ENCODE assay signal across 8 cellular contexts in genomic region chr15:74995779-74996765, GRCh38. TPM values are rescaled to one million over a fixed set of nuclear protein-coding genes. Genes with fewer than 3 reads are reported as not detected.
DNase-seq lines count a peak whose midpoint lies in the region; ATAC-seq and TF ChIP-seq lines count a peak whose summit lies in the region.

No MANE protein-coding gene starts in this region.

- 11% methylated on average over 22 of the region's 42 CpGs for WGBS in esophagus muscularis mucosa

- no peak for ATAC-seq in HG03354 (IDR thresholded peaks at IDR 0.05; ENCODE audit: poor library complexity, severe bottlenecking, unreplicated experiment)

- no peak for TF ChIP-seq EP300 in esophagus muscularis mucosa (IDR thresholded peaks at IDR 0.05)

- no peak overlapping the region for H3K27ac ChIP-seq in SK-N-MC
- no peak overlapping the region for H3K27ac ChIP-seq in esophagus muscularis mucosa (replicated peaks in 1 of 4)
- H3K27ac ChIP-seq in neutrophil: no peak overlapping the region

- H3K4me3 ChIP-seq in SK-N-MC: peak overlapping the region; percentile 72
- H3K4me3 ChIP-seq in esophagus muscularis mucosa: peak overlapping the region; percentile 61 to 89 (median 66)
- peak overlapping the region; percentile 46 to 66 for H3K4me3 ChIP-seq in neutrophil (ENCODE audit: low read depth in 1 of 2, low read length in 1 of 2)

- H3K4me1 ChIP-seq in esophagus muscularis mucosa: peaks cover 8 to 27% (median 16%) of the 10 kb centered on the region in 4 donors
- peaks cover 8 to 10% of the 10 kb centered on the region in 2 experiments for H3K4me1 ChIP-seq in neutrophil (ENCODE audit: control insufficient read depth in 1 of 2, insufficient read depth in 1 of 2, low read depth in 1 of 2, low read length in 1 of 2)

- TF ChIP-seq CTCF in esophagus muscularis mucosa (IDR thresholded peaks at IDR 0.05) (no peak), neutrophil (IDR thresholded peaks at IDR 0.05) (no peak)

- TF ChIP-seq POLR2A in esophagus muscularis mucosa (IDR thresholded peaks at IDR 0.05; ENCODE audit: low read depth): no peak

- intact Hi-C loops in esophagus muscularis mucosa (cut with DNase I): no loop called here

- H3K27me3 ChIP-seq in esophagus muscularis mucosa: peaks cover 0 to 45% (median 3%) of the 10 kb centered on the region in 4 donors
- peaks cover 78% of the 10 kb centered on the region for H3K27me3 ChIP-seq in neutrophil

- H3K9ac ChIP-seq in SK-N-MC (ENCODE audit: insufficient read length): no peak overlapping the region

- DNase-seq in stimulated activated CD4-positive, alpha-beta T cell treated with anti-CD3 and anti-CD28 coated beads, Interleukin-15, amount 100 ng/mL, for 24 hours: peak; percentile 7
- no peak for DNase-seq in stimulated activated CD4-positive, alpha-beta T cell treated with anti-CD3 and anti-CD28 coated beads, Interleukin-4, amount 100 ng/mL, for 4 hours
- DNase-seq in SK-N-MC (ENCODE audit: low read depth, low spot score): no peak
- DNase-seq in esophagus muscularis mucosa (ENCODE audit: extremely low spot score): no peak
- DNase-seq in HK-2 (ENCODE audit: unreplicated experiment): no peak
- DNase-seq in effector CD8-positive, alpha-beta T cell (lab: John Stamatoyannopoulos, UW): no peak

- H3K36me3 ChIP-seq in SK-N-MC (ENCODE audit: insufficient read depth, low read length) (no peaks in the 10 kb centered on the region), esophagus muscularis mucosa (no peaks in the 10 kb centered on the region), neutrophil (no peaks in the 10 kb centered on the region)

- H3K9me3 ChIP-seq in SK-N-MC (ENCODE audit: low read depth, low read length) (no peaks in the 10 kb centered on the region), esophagus muscularis mucosa (no peaks in the 10 kb centered on the region), neutrophil (no peaks in the 10 kb centered on the region)

RNA-seq across cellular contexts. Expression of gene SCAMP5, which starts 0.7 kb away (rescaled TPM):
- total RNA-seq in esophagus muscularis mucosa: 1 to 10 TPM; 3.3 to 6.4 (median 4.3) TPM

RNA-seq across cellular contexts. Expression of gene PPCDC, which starts 27.3 kb away (rescaled TPM):
- 1 to 10 TPM; 6.4 to 8.9 (median 7.4) TPM for total RNA-seq in esophagus muscularis mucosa

RNA-seq across cellular contexts. Expression of gene RPP25, which starts 39.5 kb away (rescaled TPM):
- total RNA-seq in esophagus muscularis mucosa: 1 to 10 TPM; 4.2 to 7.2 (median 7.0) TPM

RNA-seq across cellular contexts. Expression of gene COX5A, which starts 58.2 kb away (rescaled TPM):
- total RNA-seq in esophagus muscularis mucosa: 10 to 100 TPM; 58.6 to 86.2 (median 75.5) TPM
